ENCODE assay signal across 20 cellular contexts in the genomic region with DNA sequence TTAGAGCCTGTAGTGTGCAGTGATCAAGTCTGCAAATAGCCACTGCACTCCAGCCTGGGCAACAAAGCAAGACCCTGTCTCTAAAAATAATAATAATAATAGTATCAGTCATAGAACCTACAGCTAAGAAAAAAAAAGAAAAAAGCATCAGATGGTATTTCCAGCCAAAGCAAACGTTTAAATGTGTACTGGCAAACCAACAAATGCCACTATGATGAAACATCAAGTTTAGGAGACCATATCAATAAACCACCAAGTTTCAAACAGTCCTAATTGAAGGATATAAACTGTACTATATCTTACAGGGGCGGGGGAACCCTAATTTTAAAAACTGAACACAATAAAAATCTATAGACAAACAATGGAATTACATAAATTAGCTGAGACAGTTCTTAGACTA. TPM values are rescaled to one million over a fixed set of nuclear protein-coding genes. Genes with fewer than 3 reads are reported as not detected.
A peak's percentile ranks its signal among the peaks of the same experiment; 100 is the strongest.
DNase-seq lines count a peak whose midpoint lies in the region; ATAC-seq, FAIRE-seq and TF ChIP-seq lines count a peak whose summit lies in the region.
"Had no signal": no experiment of that assay in that cellular context is flagged by ENCODE, and none has a peak within 500 bp of the region (broad histone marks: within the 10 kb centered on the region; RNA-seq: fewer than 3 reads in every experiment).

No MANE protein-coding gene starts in this region.

- peaks cover 2% of the 10 kb centered on the region for H3K36me3 Mint-ChIP-seq in osteocyte (ENCODE audit: unreplicated experiment)

- in situ Hi-C loops in astrocyte of the spinal cord (cut with HindIII; ENCODE audit: low sequenced_read_pairs) = no loop called here

- H3K4me2 ChIP-seq in PC-3 (ENCODE audit: low read length) = 0 out of 2 replicates have a peak overlapping the region, but pooled peaks have one; percentile 11

- FAIRE-seq in H54 (lab: Jason Lieb, UNC) = no peak

- H3K79me2 ChIP-seq in PC-3 (ENCODE audit: low read length) = peaks cover 100% of the 10 kb centered on the region

- ATAC-seq in PC-3 = peak; percentile 35

- DNase-seq in EH (ENCODE audit: low read depth) (peak; percentile 59), PC-3 (peak; percentile 47), astrocyte of the spinal cord (ENCODE audit: low read depth, low spot score) (peak; percentile 53), osteocyte (ENCODE audit: extremely low spot score, unreplicated experiment) (no peak), COLO668 (lab: John Stamatoyannopoulos, UW; ENCODE audit: unreplicated experiment) (no peak), COLO829 (ENCODE audit: low spot score) (no peak), H54 (ENCODE audit: insufficient read length, low spot score) (no peak)
- DNase-seq in central memory CD4-positive, alpha-beta T cell = no peak
- DNase-seq: amniotic stem cell; COR-L47; effector CD4-positive, alpha-beta T cell; head of caudate nucleus; Kasumi-1; left ventricle myocardium inferior; NCI-H1436; NCI-H2171 treated with DMSO at 0.1 percent for 48 hours; NCI-H526 treated with DMSO at 0.1 percent for 48 hours; retina had no signal

- intact Hi-C loops in PC-3 (cut with micrococcal nuclease) = no loop called here

- TF ChIP-seq CTCF in PC-3 (conservative IDR thresholded peaks at IDR 0.05; ENCODE audit: low read depth, low read length) (no peak), astrocyte of the spinal cord (IDR thresholded peaks at IDR 0.05; ENCODE audit: low read depth, low read length) (no peak), osteocyte (IDR thresholded peaks at IDR 0.05) (no peak)

- H3K4me1 ChIP-seq in PC-3 (ENCODE audit: insufficient read depth, low read length) = peaks cover 22% of the 10 kb centered on the region

- H3K9me3 Mint-ChIP-seq in osteocyte (ENCODE audit: unreplicated experiment) = no peaks in the 10 kb centered on the region
- H3K9me3 Mint-ChIP-seq: activated T-helper 1 cell treated with anti-CD3 and anti-CD28 coated beads, Interleukin-12 subunit alpha, Interleukin-12 subunit beta, Interleukin-2, Interleukin-4 antibody, amounts not matched to agents 30 ng/mL and 10 ng/mL and 1 ng/mL, durations not matched to agents 14 hours and 24 hours and 36 hours had no signal

- H3K4me3 Mint-ChIP-seq in osteocyte (ENCODE audit: unreplicated experiment) = no peak overlapping the region
- H3K4me3 Mint-ChIP-seq: activated T-helper 1 cell treated with anti-CD3 and anti-CD28 coated beads, Interleukin-12 subunit alpha, Interleukin-12 subunit beta, Interleukin-2, Interleukin-4 antibody, amounts not matched to agents 30 ng/mL and 10 ng/mL and 1 ng/mL, durations not matched to agents 14 hours and 24 hours and 36 hours had no signal

- no peaks in the 10 kb centered on the region for H3K9me2 ChIP-seq in PC-3 (replicated peaks; ENCODE audit: low read length)

- no peak overlapping the region for H3K9ac ChIP-seq in PC-3 (ENCODE audit: low read length)

- peaks cover 76% of the 10 kb centered on the region for H3K4me1 Mint-ChIP-seq in osteocyte (ENCODE audit: unreplicated experiment)

- no peaks in the 10 kb centered on the region for H3K36me3 ChIP-seq in PC-3 (ENCODE audit: low read depth, low read length)
- H3K36me3 ChIP-seq: esophagus muscularis mucosa, left ventricle myocardium inferior had no signal

- no peaks in the 10 kb centered on the region for H3K9me3 ChIP-seq in PC-3 (ENCODE audit: low read length)
- H3K9me3 ChIP-seq: esophagus muscularis mucosa, left ventricle myocardium inferior had no signal

- H3K4me3 ChIP-seq in PC-3 (ENCODE audit: low read length) (no peak overlapping the region), astrocyte of the spinal cord (ENCODE audit: low read depth, low read length) (no peak overlapping the region)
- H3K4me3 ChIP-seq: esophagus muscularis mucosa, left ventricle myocardium inferior had no signal

- H3K27ac ChIP-seq in PC-3 (ENCODE audit: low read length) = no peak overlapping the region
- H3K27ac ChIP-seq: esophagus muscularis mucosa, left ventricle myocardium inferior had no signal

- H2AFZ ChIP-seq in PC-3 (ENCODE audit: low read length) = no peak overlapping the region

- peak overlapping the region; percentile 61 for H3K27ac Mint-ChIP-seq in osteocyte (ENCODE audit: unreplicated experiment)
- H3K27ac Mint-ChIP-seq: activated T-helper 1 cell treated with anti-CD3 and anti-CD28 coated beads, Interleukin-12 subunit alpha, Interleukin-12 subunit beta, Interleukin-2, Interleukin-4 antibody, amounts not matched to agents 30 ng/mL and 10 ng/mL and 1 ng/mL, durations not matched to agents 14 hours and 24 hours and 36 hours had no signal

- H3K27me3 Mint-ChIP-seq in osteocyte (ENCODE audit: unreplicated experiment) = no peaks in the 10 kb centered on the region

- peaks cover 69% of the 10 kb centered on the region for H4K20me1 ChIP-seq in PC-3 (ENCODE audit: low read length)

- TF ChIP-seq POLR2A in H54 (IDR thresholded peaks at IDR 0.05; ENCODE audit: low read depth, low read length) = no peak

- H3K27me3 ChIP-seq in PC-3 (ENCODE audit: low read length) = no peaks in the 10 kb centered on the region
- H3K27me3 ChIP-seq: esophagus muscularis mucosa had no signal

- no TSS peak for BruUV-seq in PC-3 (replicated peaks; lab: Mats Ljungman, UMichigan)

- POLR2A ChIA-PET in PC-3 (lab: Charles Lee; ENCODE audit: unreplicated experiment) = no interaction called here

- H3F3A ChIP-seq in PC-3 (ENCODE audit: low read length, unreplicated experiment) = no peaks in the 10 kb centered on the region

- CTCF ChIA-PET in PC-3 (lab: Charles Lee) = no interaction called here

RNA-seq across cellular contexts. Expression of a gene that starts 6.4 kb away (rescaled TPM):
- total RNA-seq in PC-3 (2014; rRNA removed) = 49.3 and 57.5 TPM in 2 replicates
- 53.2 and 57.0 TPM in 2 replicates for total RNA-seq in osteocyte

Comparison
In these comparisons a context has a peak if more than half of its experiments do, and no peak if none do; other contexts are left out.
1. DNase-seq: peak in EH (single experiment), PC-3 (single experiment) and astrocyte of the spinal cord (single experiment); none in osteocyte (single experiment), COLO668 (single experiment), central memory CD4-positive, alpha-beta T cell (single experiment), COLO829 (single experiment) and H54 (single experiment).